Comparison of ENCODE assay signal across 26 cellular contexts in the genomic region with DNA sequence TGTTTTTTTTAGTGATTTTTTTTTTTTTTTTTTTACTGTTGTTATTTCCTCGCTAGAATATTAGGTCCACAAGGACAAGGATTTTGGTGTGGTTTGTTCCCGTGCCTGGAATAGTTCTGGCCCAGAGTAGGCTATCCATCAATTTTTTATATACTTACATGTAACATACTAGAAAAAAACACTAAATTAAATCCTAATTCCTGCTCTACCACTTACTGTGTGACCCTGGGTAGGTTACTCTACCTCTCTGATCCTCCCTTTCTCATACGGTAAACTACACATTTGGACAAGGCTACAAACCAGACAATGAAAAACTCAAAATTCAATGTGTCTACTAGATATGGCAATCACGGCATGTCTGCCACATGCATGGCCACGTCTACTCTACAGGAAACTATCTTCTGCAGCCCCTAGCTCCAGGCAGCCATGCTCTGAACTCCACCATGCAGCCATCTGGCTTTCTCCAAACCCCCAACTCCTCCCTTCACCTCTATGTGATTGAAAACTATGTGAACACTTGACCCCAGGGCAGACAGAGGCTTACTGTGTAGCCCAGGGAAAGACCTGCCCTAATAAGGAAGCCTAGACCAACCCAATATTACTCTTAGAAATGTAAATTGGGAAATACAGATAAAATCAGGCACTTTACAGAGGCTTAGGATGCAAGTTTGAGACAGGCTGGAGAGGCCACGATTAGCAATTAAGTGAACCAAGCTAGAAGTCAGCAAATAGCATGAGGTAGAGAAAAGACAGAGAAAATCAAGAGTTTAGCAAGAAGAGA.
DNase-seq lines count a peak whose midpoint lies in the region; ATAC-seq, FAIRE-seq and TF ChIP-seq lines count a peak whose summit lies in the region.
"Had no signal": no experiment of that assay in that cellular context is flagged by ENCODE, and none has a peak within 500 bp of the region (broad histone marks: within the 10 kb centered on the region; RNA-seq: fewer than 3 reads in every experiment).

No MANE protein-coding gene starts in this region.

- no peak overlapping the region for H3K4me3 Mint-ChIP-seq in activated naive CD4-positive, alpha-beta T cell treated with anti-CD3 and anti-CD28 coated beads for 36 hours
- H3K4me3 Mint-ChIP-seq: activated naive CD4-positive, alpha-beta T cell treated with anti-CD3 and anti-CD28 coated beads, Interleukin-2, amount 10 ng/mL, durations not matched to agents 7 days and 5 days; activated T-helper 1 cell treated with anti-CD3 and anti-CD28 coated beads, Interleukin-12 subunit alpha, Interleukin-12 subunit beta, Interleukin-2, Interleukin-4 antibody, amounts not matched to agents 30 ng/mL and 10 ng/mL and 1 ng/mL, durations not matched to agents 14 hours and 24 hours and 36 hours; effector memory CD8-positive, alpha-beta T cell; memory B cell had no signal

- no peaks in the 10 kb centered on the region for H3K27me3 Mint-ChIP-seq in activated naive CD4-positive, alpha-beta T cell treated with anti-CD3 and anti-CD28 coated beads for 36 hours (ENCODE audit: low read depth)

- H3K9me2 ChIP-seq in GM23248 (ENCODE audit: insufficient read depth) = no peaks in the 10 kb centered on the region

- no peaks in the 10 kb centered on the region for H3K9me1 ChIP-seq in keratinocyte (ENCODE audit: control insufficient read depth, extremely low read depth, insufficient read depth, low read length)

- 82% methylated on average over 6 of the region's 6 CpGs for WGBS in A549 (ENCODE audit: missing lambda C conversion rate)
- WGBS in GM23248 (ENCODE audit: low coverage in 1 of 2, low lambda C conversion rate in 2 of 2, missing lambda C conversion rate in 2 of 2), 2 experiments = 83 to 88% methylated on average over 6 of the region's 6 CpGs

- dilution Hi-C loops in keratinocyte (cut with MboI; ENCODE audit: extremely low pct_ligation_motif_present, low sequenced_read_pairs) = no loop called here

- POLR2A ChIA-PET in A549 (lab: Yijun Ruan, JAX) = interaction anchor here (0.8 kb wide), 1 partner anchor 142 kb away, joined by 3 read pairs; a partner anchor contains a TSS

- peaks cover 13% of the 10 kb centered on the region for H3K4me1 Mint-ChIP-seq in activated naive CD4-positive, alpha-beta T cell treated with anti-CD3 and anti-CD28 coated beads for 36 hours (ENCODE audit: low read depth)
- H3K4me1 Mint-ChIP-seq: activated naive CD4-positive, alpha-beta T cell treated with anti-CD3 and anti-CD28 coated beads, Interleukin-2, amount 10 ng/mL, durations not matched to agents 7 days and 5 days had no signal

- H3K4me3 ChIP-seq in A549 (no peak overlapping the region), GM23248 (no peak overlapping the region), RWPE2 (ENCODE audit: severe bottlenecking) (no peak overlapping the region), keratinocyte (ENCODE audit: control insufficient read depth in 2 of 3, extremely low read depth in 1 of 3, insufficient read depth in 2 of 3, low read depth in 1 of 3, low read length in 3 of 3) (no peak overlapping the region)
- H3K4me3 ChIP-seq: BLaER1, coronary artery, heart left ventricle had no signal

- H3K27ac Mint-ChIP-seq in activated naive CD4-positive, alpha-beta T cell treated with anti-CD3 and anti-CD28 coated beads for 36 hours = no peak overlapping the region
- H3K27ac Mint-ChIP-seq: activated naive CD4-positive, alpha-beta T cell treated with anti-CD3 and anti-CD28 coated beads, Interleukin-2, amount 10 ng/mL, durations not matched to agents 7 days and 5 days; activated T-helper 1 cell treated with anti-CD3 and anti-CD28 coated beads, Interleukin-12 subunit alpha, Interleukin-12 subunit beta, Interleukin-2, Interleukin-4 antibody, amounts not matched to agents 30 ng/mL and 10 ng/mL and 1 ng/mL, durations not matched to agents 14 hours and 24 hours and 36 hours; effector memory CD8-positive, alpha-beta T cell; memory B cell had no signal

- H3K9ac ChIP-seq in GM23248 (no peak overlapping the region), keratinocyte (ENCODE audit: control insufficient read depth, extremely low read depth, insufficient read depth, low read length) (no peak overlapping the region)
- H3K9ac ChIP-seq: BLaER1 had no signal

- no peaks in the 10 kb centered on the region for H3K9me3 Mint-ChIP-seq in activated naive CD4-positive, alpha-beta T cell treated with anti-CD3 and anti-CD28 coated beads for 36 hours
- H3K9me3 Mint-ChIP-seq: activated naive CD4-positive, alpha-beta T cell treated with anti-CD3 and anti-CD28 coated beads, Interleukin-2, amount 10 ng/mL, durations not matched to agents 7 days and 5 days; activated T-helper 1 cell treated with anti-CD3 and anti-CD28 coated beads, Interleukin-12 subunit alpha, Interleukin-12 subunit beta, Interleukin-2, Interleukin-4 antibody, amounts not matched to agents 30 ng/mL and 10 ng/mL and 1 ng/mL, durations not matched to agents 14 hours and 24 hours and 36 hours; effector memory CD8-positive, alpha-beta T cell; memory B cell had no signal

- H3K4me2 ChIP-seq in A549 (peak overlapping the region; percentile 46; the same call in 2 of the 3 replicates), GM23248 (ENCODE audit: unreplicated experiment) (no peak overlapping the region), keratinocyte (ENCODE audit: control insufficient read depth, extremely low read depth, insufficient read depth, low read depth, low read length) (peak overlapping the region; percentile 9)
- H3K4me2 ChIP-seq: BLaER1 had no signal

- H3K36me3 ChIP-seq in GM23248 (ENCODE audit: low read depth) (no peaks in the 10 kb centered on the region), RWPE2 (ENCODE audit: low read depth) (no peaks in the 10 kb centered on the region), keratinocyte (ENCODE audit: control insufficient read depth in 2 of 2, extremely low read depth in 1 of 2, insufficient read depth in 2 of 2, low read length in 2 of 2) (no peaks in the 10 kb centered on the region)
- H3K36me3 ChIP-seq: BLaER1, heart left ventricle had no signal

- no peak for TF ChIP-seq POLR2A in A549 (IDR thresholded peaks at IDR 0.05; ENCODE audit: low read length)

- no peaks in the 10 kb centered on the region for H3K36me3 Mint-ChIP-seq in activated naive CD4-positive, alpha-beta T cell treated with anti-CD3 and anti-CD28 coated beads for 36 hours (ENCODE audit: low read depth)
- H3K36me3 Mint-ChIP-seq: activated naive CD4-positive, alpha-beta T cell treated with anti-CD3 and anti-CD28 coated beads, Interleukin-2, amount 10 ng/mL, durations not matched to agents 7 days and 5 days; memory B cell had no signal

- TF ChIP-seq RAD21 in A549 (conservative IDR thresholded peaks at IDR 0.05 in 1 of 2, IDR thresholded peaks at IDR 0.05 in 1 of 2) = no peak

- H4K20me1 ChIP-seq in GM23248 (ENCODE audit: insufficient read depth) (no peaks in the 10 kb centered on the region), keratinocyte (ENCODE audit: control insufficient read depth, extremely low read depth, insufficient read depth, low read length) (no peaks in the 10 kb centered on the region)
- H4K20me1 ChIP-seq: BLaER1 had no signal

- peak overlapping the region; percentile 71 to 77; a peak in 5 of 6 replicates for H3K27ac ChIP-seq in A549
- H3K27ac ChIP-seq in GM23248 = 0 out of 2 replicates have a peak overlapping the region, but pooled peaks have one; percentile 71
- H3K27ac ChIP-seq in RWPE2 (ENCODE audit: poor library complexity, severe bottlenecking) = peak overlapping the region; percentile 66
- peak overlapping the region; percentile 38 for H3K27ac ChIP-seq in keratinocyte (ENCODE audit: control insufficient read depth, insufficient read depth, low read length)
- H3K27ac ChIP-seq: BLaER1, coronary artery, foreskin keratinocyte, heart left ventricle had no signal

- FAIRE-seq in A549 (lab: Jason Lieb, UNC) (no peak), keratinocyte (lab: Jason Lieb, UNC) (no peak)
- FAIRE-seq: GM18507 had no signal

- no peak for TF ChIP-seq CTCF in A549 (IDR thresholded peaks at IDR 0.05)
- no peak for TF ChIP-seq CTCF in RWPE2 (IDR thresholded peaks at IDR 0.05; ENCODE audit: poor library complexity, severe bottlenecking)
- TF ChIP-seq CTCF in keratinocyte (optimal IDR thresholded peaks at IDR 0.05 in 1 of 3, IDR thresholded peaks at IDR 0.05 in 1 of 3, conservative IDR thresholded peaks at IDR 0.05 in 1 of 3; ENCODE audit: extremely low read depth in 1 of 3, insufficient read depth in 2 of 3, low read length in 3 of 3) = no peak

- CTCF ChIA-PET in A549 (lab: Yijun Ruan, JAX) = interaction anchor here (1.4 kb wide), 1 partner anchor 346 kb away, joined by 5 read pairs; no protein-coding TSS in a partner anchor
- CTCF ChIA-PET in activated naive CD4-positive, alpha-beta T cell treated with anti-CD3 and anti-CD28 coated beads for 36 hours (lab: Charles Lee) = no interaction called here

- in situ Hi-C loops in GM23248 (cut with MboI) = no loop called here

- no peak for TF ChIP-seq EP300 in A549 (IDR thresholded peaks at IDR 0.05)

- H3K9me3 ChIP-seq in A549 (peaks cover 8% of the 10 kb centered on the region; the same call in 2 of the 3 replicates), GM23248 (ENCODE audit: low read depth) (no peaks in the 10 kb centered on the region), RWPE2 (ENCODE audit: severe bottlenecking) (no peaks in the 10 kb centered on the region), keratinocyte (ENCODE audit: control insufficient read depth, low read depth, low read length) (peaks cover 3% of the 10 kb centered on the region)
- H3K9me3 ChIP-seq: BLaER1 had no signal

- DNase-seq in A549 (ENCODE audit: low read depth in 1 of 2, low spot score in 1 of 2) (peak in 1 of 2 experiments; percentile 23), GM23248 (no peak), RWPE2 (ENCODE audit: low spot score) (no peak), keratinocyte (ENCODE audit: low read depth, low spot score) (no peak), dermis blood vessel endothelial cell (no peak), KG1 (lab: John Stamatoyannopoulos, UW) (no peak)
- no peak for DNase-seq in activated naive CD4-positive, alpha-beta T cell treated with anti-CD3 and anti-CD28 coated beads for 36 hours
- DNase-seq: activated CD4-positive, alpha-beta T cell treated with anti-CD3 and anti-CD28 coated beads, Interleukin-2, amount 50 U/mL, for 48 hours; activated naive CD4-positive, alpha-beta T cell treated with anti-CD3 and anti-CD28 coated beads, Interleukin-2, amount 10 ng/mL, durations not matched to agents 7 days and 5 days; amniotic stem cell; COR-L47; effector memory CD8-positive, alpha-beta T cell; heart left ventricle; NCI-H1092 treated with DMSO at 0.1 percent for 48 hours; NCI-H1930; NCI-H526 treated with DMSO at 0.1 percent for 48 hours; stimulated activated naive CD8-positive, alpha-beta T cell treated with anti-CD3 and anti-CD28 coated beads, Interleukin-15, Interleukin-2, amounts not matched to agents 100 U/mL and 50 U/mL, for 24 hours; T-helper 1 cell had no signal

- intact Hi-C loops in activated naive CD4-positive, alpha-beta T cell treated with anti-CD3 and anti-CD28 coated beads for 36 hours (cut with micrococcal nuclease) = loop anchor here (2.0 kb wide), 1 partner anchor 17 kb away; no protein-coding TSS in a partner anchor

- ATAC-seq in A549 = no peak; a peak in 1 of 6 replicates
- peak; percentile 14; the same call in 1 of the 3 replicates for ATAC-seq in RWPE2 (ENCODE audit: low read depth)
- no peak for ATAC-seq in HG03432 (IDR thresholded peaks at IDR 0.05; ENCODE audit: unreplicated experiment)
- ATAC-seq: effector memory CD8-positive, alpha-beta T cell; esophagus mucosa; foreskin keratinocyte; heart left ventricle; stimulated activated naive CD8-positive, alpha-beta T cell treated with anti-CD3 and anti-CD28 coated beads, Interleukin-15, Interleukin-2, amounts not matched to agents 100 U/mL and 50 U/mL, for 24 hours had no signal

- no peaks in the 10 kb centered on the region for H3K79me2 ChIP-seq in GM23248 (ENCODE audit: insufficient read depth)
- H3K79me2 ChIP-seq in keratinocyte (ENCODE audit: control insufficient read depth, insufficient read depth, low read length) = no peaks in the 10 kb centered on the region

- H2AFZ ChIP-seq in GM23248 (no peak overlapping the region), keratinocyte (ENCODE audit: control insufficient read depth, low read length) (no peak overlapping the region)

- H3F3A ChIP-seq in GM23248 (ENCODE audit: insufficient read depth) = peaks cover 43% of the 10 kb centered on the region

- peaks cover 57% of the 10 kb centered on the region for H3K4me1 ChIP-seq in A549
- peaks cover 40% of the 10 kb centered on the region for H3K4me1 ChIP-seq in GM23248 (ENCODE audit: insufficient read depth)
- H3K4me1 ChIP-seq in RWPE2 (ENCODE audit: insufficient read depth, poor library complexity, severe bottlenecking) = peaks cover 24% of the 10 kb centered on the region
- peaks cover 45% of the 10 kb centered on the region for H3K4me1 ChIP-seq in keratinocyte (ENCODE audit: control insufficient read depth, extremely low read depth, insufficient read depth, low read length)

- H3K27me3 ChIP-seq in GM23248 (replicated peaks; ENCODE audit: insufficient read depth) (no peaks in the 10 kb centered on the region), RWPE2 (ENCODE audit: insufficient read depth, poor library complexity, severe bottlenecking) (no peaks in the 10 kb centered on the region), keratinocyte (ENCODE audit: control insufficient read depth, extremely low read depth, insufficient read depth, low read length) (no peaks in the 10 kb centered on the region)
- H3K27me3 ChIP-seq: BLaER1, foreskin keratinocyte, heart left ventricle had no signal
